Comparison of ENCODE assay signal across 25 cellular contexts in genomic region chrX:107107459-107107858, GRCh38. TPM values are rescaled to one million over a fixed set of nuclear protein-coding genes. Genes with fewer than 3 reads are reported as not detected.
DNase-seq lines count a peak whose midpoint lies in the region; FAIRE-seq and TF ChIP-seq lines count a peak whose summit lies in the region.
"Had no signal": no experiment of that assay in that cellular context is flagged by ENCODE, and none has a peak within 500 bp of the region (broad histone marks: within the 10 kb centered on the region; RNA-seq: fewer than 3 reads in every experiment).

No MANE protein-coding gene starts in this region.

- H3K27me3 ChIP-seq in bronchial epithelial cell (ENCODE audit: control insufficient read depth, insufficient read depth, low read length) (no peaks in the 10 kb centered on the region), tibial artery (no peaks in the 10 kb centered on the region)
- H3K27me3 ChIP-seq: ascending aorta, spleen had no signal

- intact Hi-C loops in tibial artery (cut with DNase I; ENCODE audit: low total_unique reads): no loop called here

- no peak for TF ChIP-seq CTCF in bronchial epithelial cell (IDR thresholded peaks at IDR 0.05; ENCODE audit: insufficient read depth, low read length, severe bottlenecking)
- TF ChIP-seq CTCF in tibial artery (IDR thresholded peaks at IDR 0.05): no peak

- H3K36me3 ChIP-seq in bronchial epithelial cell (ENCODE audit: control insufficient read depth, insufficient read depth, low read length): no peaks in the 10 kb centered on the region
- H3K36me3 ChIP-seq in tibial artery: peaks cover 0 to 18% (median 5%) of the 10 kb centered on the region in 3 donors
- H3K36me3 ChIP-seq: ascending aorta had no signal

- H3K27ac ChIP-seq in tibial artery: no peak overlapping the region
- H3K27ac ChIP-seq: ascending aorta, GM23248, left ventricle myocardium inferior, spleen had no signal

- H3K9me3 ChIP-seq in tibial artery: no peaks in the 10 kb centered on the region
- H3K9me3 ChIP-seq: left ventricle myocardium inferior, spleen had no signal

- no peak overlapping the region for H3K4me3 ChIP-seq in bronchial epithelial cell (ENCODE audit: low read depth, low read length)
- no peak overlapping the region for H3K4me3 ChIP-seq in tibial artery
- H3K4me3 ChIP-seq: ascending aorta, GM23248, K562, left ventricle myocardium inferior, spleen had no signal

- TF ChIP-seq POLR2A in H54 (IDR thresholded peaks at IDR 0.05; ENCODE audit: low read depth, low read length): no peak

- peak; percentile 27 for FAIRE-seq in H54 (lab: Jason Lieb, UNC)
- FAIRE-seq in bronchial epithelial cell (lab: Jason Lieb, UNC): no peak
- FAIRE-seq: G401.6, K562 had no signal

- H3K4me1 ChIP-seq in tibial artery: no peaks in the 10 kb centered on the region
- H3K4me1 ChIP-seq: ascending aorta, left ventricle myocardium inferior, spleen had no signal

- DNase-seq in H54 (ENCODE audit: insufficient read length, low spot score) (no peak), M059J (ENCODE audit: low read depth) (peak; percentile 10), bronchial epithelial cell (ENCODE audit: low read depth) (peak; percentile 19), non-pigmented ciliary epithelial cell (ENCODE audit: low read depth) (peak; percentile 4), pons (ENCODE audit: low spot score) (no peak), cerebellum (ENCODE audit: low spot score) (no peak), tibial artery (no peak)
- DNase-seq: activated CD4-positive, alpha-beta T cell treated with anti-CD3 and anti-CD28 coated beads for 48 hours; activated naive CD4-positive, alpha-beta T cell treated with Interleukin-2 at 50 U/mL for 16 hours; activated T-cell treated with anti-CD3 and anti-CD28 coated beads, Interleukin-2, amount 50 U/mL, for 72 hours; CD4-positive, alpha-beta memory T cell; cerebellar nuclear complex; DMS153; erythroblast; GM23248; left ventricle myocardium inferior; naive thymus-derived CD4-positive, alpha-beta T cell; NCI-H1048; NCI-H2029; spleen; stimulated activated CD4-positive, alpha-beta T cell treated with anti-CD3 and anti-CD28 coated beads, Interleukin-2, amount 100 ng/mL, for 48 hours; T-helper 2 cell had no signal

RNA-seq across cellular contexts. Expression of gene RBM41, which starts 11.2 kb away (rescaled TPM):
- total RNA-seq in M059J (2014; rRNA removed; shearing (Covaris generic)): 10.4 and 11.3 TPM in 2 replicates
- total RNA-seq in bronchial epithelial cell (20.0 and 21.5 TPM in 2 replicates), cerebellum (32.1 TPM)

Comparison
In these comparisons a context has a peak if more than half of its experiments do, and no peak if none do; other contexts are left out.
1. DNase-seq: peak in M059J (single experiment), bronchial epithelial cell (single experiment) and non-pigmented ciliary epithelial cell (single experiment); none in H54 (single experiment), pons (single experiment), cerebellum (single experiment) and tibial artery (0 of 2).